28 cellular contexts compared by ENCODE assay signal in the genomic region with DNA sequence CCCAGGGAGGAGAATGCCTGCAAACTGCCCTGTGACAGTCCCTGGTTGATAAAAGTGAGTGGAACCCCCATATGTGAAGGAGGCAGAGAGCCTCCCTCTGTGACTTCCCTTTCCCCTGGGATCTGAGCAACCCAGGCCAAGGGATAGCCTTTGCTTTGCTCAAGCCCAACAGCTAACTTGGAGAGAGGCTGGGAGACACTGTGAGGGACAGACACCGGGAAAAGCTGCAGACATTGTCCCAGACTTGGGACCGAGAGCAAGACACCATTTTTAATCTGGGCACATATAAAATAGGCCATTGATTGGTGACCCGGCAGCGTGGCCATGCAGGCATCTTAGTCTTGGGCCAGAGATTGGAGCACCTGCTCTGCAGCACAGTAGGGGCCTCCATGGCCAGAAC.
"Had no signal": no experiment of that assay in that cellular context is flagged by ENCODE, and none has a peak within 500 bp of the region (broad histone marks: within the 10 kb centered on the region; RNA-seq: fewer than 3 reads in every experiment).

No MANE protein-coding gene starts in this region.

- H3K9me3 ChIP-seq: gastrocnemius medialis had no signal

- H3K27me3 ChIP-seq: ascending aorta, breast epithelium, cardiac muscle cell, foreskin keratinocyte had no signal

- DNase-seq: activated B cell treated with CpG ODN at 0.5 μM for 24 hours; activated CD4-positive, alpha-beta T cell treated with anti-CD3 and anti-CD28 coated beads for 48 hours; activated CD4-positive, alpha-beta T cell treated with anti-CD3 and anti-CD28 coated beads, Interleukin-2, amount 50 U/mL, for 1 hour; activated CD4-positive, alpha-beta T cell treated with anti-CD3 and anti-CD28 coated beads, Interleukin-2, amount 50 U/mL, for 48 hours; activated CD8-positive, alpha-beta memory T cell treated with anti-CD3 and anti-CD28 coated beads for 24 hours; activated CD8-positive, alpha-beta memory T cell treated with anti-CD3 and anti-CD28 coated beads, Interleukin-2, amount 50 U/mL, for 4 hours; activated CD8-positive, alpha-beta T cell treated with anti-CD3 and anti-CD28 coated beads for 36 hours; activated gamma-delta T cell; activated naive CD4-positive, alpha-beta T cell; activated naive CD4-positive, alpha-beta T cell treated with anti-CD3 and anti-CD28 coated beads, Interleukin-2, amount 10 ng/mL, durations not matched to agents 7 days and 5 days; activated naive CD8-positive, alpha-beta T cell treated with anti-CD3 and anti-CD28 coated beads, Interleukin-2, amount 10 ng/mL, durations not matched to agents 7 days and 5 days; activated T-cell treated with anti-CD3 and anti-CD28 coated beads for 4 hours; activated T-cell treated with anti-CD3 and anti-CD28 coated beads, Interleukin-2, amount 50 U/mL, for 24 hours; activated T-cell treated with anti-CD3 and anti-CD28 coated beads, Interleukin-2, amount 50 U/mL, for 72 hours; cortex of kidney; dermis blood vessel endothelial cell; effector CD8-positive, alpha-beta T cell; foreskin keratinocyte; gastrocnemius medialis; glutamatergic neuron; heart left ventricle; T-helper 1 cell; T-helper 17 cell; T1000; WERI-Rb-1 had no signal

- H3K4me1 ChIP-seq: ascending aorta, breast epithelium, foreskin keratinocyte, gastrocnemius medialis, heart left ventricle had no signal

- H3K36me3 ChIP-seq: ascending aorta, breast epithelium, cardiac muscle cell, gastrocnemius medialis, heart left ventricle, WERI-Rb-1 had no signal

- H3K4me3 ChIP-seq: ascending aorta, breast epithelium, cardiac muscle cell, gastrocnemius medialis, heart left ventricle had no signal

- H3K27ac ChIP-seq: ascending aorta, breast epithelium, cardiac muscle cell, foreskin keratinocyte, gastrocnemius medialis, heart left ventricle, WERI-Rb-1 had no signal
